ENCODE assay signal across 16 cellular contexts in genomic region chr12:122040579-122041386, GRCh38. TPM values are rescaled to one million over a fixed set of nuclear protein-coding genes. Genes with fewer than 3 reads are reported as not detected.
DNase-seq lines count a peak whose midpoint lies in the region; ATAC-seq and TF ChIP-seq lines count a peak whose summit lies in the region.
"Had no signal": no experiment of that assay in that cellular context is flagged by ENCODE, and none has a peak within 500 bp of the region (broad histone marks: within the 10 kb centered on the region; RNA-seq: fewer than 3 reads in every experiment).

No MANE protein-coding gene starts in this region.

- H3K4me3 ChIP-seq in BLaER1, result no peak overlapping the region
- no peak overlapping the region for H3K4me3 ChIP-seq in gastrocnemius medialis
- H3K4me3 ChIP-seq in esophagus squamous epithelium, result no peak overlapping the region
- H3K4me3 ChIP-seq: cardiac muscle cell, suprapubic skin had no signal

- H3K4me1 ChIP-seq in BLaER1 (peaks cover 47% of the 10 kb centered on the region), gastrocnemius medialis (no peaks in the 10 kb centered on the region), esophagus squamous epithelium (peaks cover 0 to 6% (median 5%) of the 10 kb centered on the region in 3 donors)

- H3K36me3 Mint-ChIP-seq in glutamatergic neuron (ENCODE audit: unreplicated experiment) (peaks cover 4% of the 10 kb centered on the region), nephron progenitor cell (ENCODE audit: low read depth) (peaks cover 70% of the 10 kb centered on the region)
- H3K36me3 Mint-ChIP-seq: activated naive CD4-positive, alpha-beta T cell treated with anti-CD3 and anti-CD28 coated beads, Interleukin-2, amount 50 U/mL, for 72 hours had no signal

- peaks cover 8% of the 10 kb centered on the region for H3K27me3 Mint-ChIP-seq in glutamatergic neuron (ENCODE audit: unreplicated experiment)
- no peaks in the 10 kb centered on the region for H3K27me3 Mint-ChIP-seq in nephron progenitor cell (ENCODE audit: low read depth, poor library complexity)
- H3K27me3 Mint-ChIP-seq: T-helper 17 cell had no signal

- H3K9ac ChIP-seq in BLaER1, result peak overlapping the region; percentile 38; the same call in 1 of the 2 replicates

- H3K9me3 ChIP-seq in BLaER1 (no peaks in the 10 kb centered on the region), gastrocnemius medialis (no peaks in the 10 kb centered on the region), esophagus squamous epithelium (no peaks in the 10 kb centered on the region)
- H3K9me3 ChIP-seq: suprapubic skin had no signal

- in situ Hi-C loops in gastrocnemius medialis (cut with MboI; ENCODE audit: low sequenced_read_pairs in 4 of 4), result loop anchor here in 1 of 4 donors (10.0 kb wide), 1 partner anchor 154 kb away; no protein-coding TSS in a partner anchor

- peaks cover 99% of the 10 kb centered on the region for H3K36me3 ChIP-seq in BLaER1
- H3K36me3 ChIP-seq in gastrocnemius medialis, result peaks cover 0 to 20% of the 10 kb centered on the region in 2 donors
- H3K36me3 ChIP-seq in esophagus squamous epithelium, result peaks cover 0 to 63% (median 0%) of the 10 kb centered on the region in 3 donors

- H3K4me3 Mint-ChIP-seq in glutamatergic neuron (ENCODE audit: unreplicated experiment) (no peak overlapping the region), nephron progenitor cell (no peak overlapping the region)
- H3K4me3 Mint-ChIP-seq: T-helper 17 cell had no signal

- H3K27ac ChIP-seq in BLaER1, result peak overlapping the region; percentile 52
- H3K27ac ChIP-seq in gastrocnemius medialis, result no peak overlapping the region
- H3K27ac ChIP-seq in esophagus squamous epithelium, result no peak overlapping the region
- H3K27ac ChIP-seq: cardiac muscle cell, suprapubic skin had no signal

- ATAC-seq in HG03354 (IDR thresholded peaks at IDR 0.05; ENCODE audit: poor library complexity, severe bottlenecking, unreplicated experiment) (peak; percentile 68), gastrocnemius medialis (no peak)
- ATAC-seq: activated CD4-positive, CD25-positive, alpha-beta regulatory T cell treated with anti-CD3 and anti-CD28 coated beads, Interleukin-2, amount 50 U/mL, for 24 hours; activated naive CD4-positive, alpha-beta T cell treated with anti-CD3 and anti-CD28 coated beads, Interleukin-2, amount 50 U/mL, for 72 hours; T-helper 17 cell had no signal

- H3K4me2 ChIP-seq in BLaER1, result peak overlapping the region; percentile 63

- TF ChIP-seq CTCF in glutamatergic neuron (IDR thresholded peaks at IDR 0.05; ENCODE audit: partially characterized antibody, unreplicated experiment), result no peak
- no peak for TF ChIP-seq CTCF in nephron progenitor cell (IDR thresholded peaks at IDR 0.05)
- TF ChIP-seq CTCF in gastrocnemius medialis (IDR thresholded peaks at IDR 0.05 in 4 of 5, conservative IDR thresholded peaks at IDR 0.05 in 1 of 5), result no peak
- no peak for TF ChIP-seq CTCF in esophagus squamous epithelium (IDR thresholded peaks at IDR 0.05)

- peaks cover 9% of the 10 kb centered on the region for H3K9me3 Mint-ChIP-seq in glutamatergic neuron (ENCODE audit: unreplicated experiment)
- H3K9me3 Mint-ChIP-seq in nephron progenitor cell, result no peaks in the 10 kb centered on the region
- H3K9me3 Mint-ChIP-seq: activated naive CD4-positive, alpha-beta T cell treated with anti-CD3 and anti-CD28 coated beads, Interleukin-2, amount 50 U/mL, for 72 hours had no signal

- peaks cover 2% of the 10 kb centered on the region for H3K4me1 Mint-ChIP-seq in glutamatergic neuron (ENCODE audit: low read depth, unreplicated experiment)
- H3K4me1 Mint-ChIP-seq in nephron progenitor cell, result peaks cover 6% of the 10 kb centered on the region
- H3K4me1 Mint-ChIP-seq: T-helper 17 cell had no signal

- H4K20me1 ChIP-seq in BLaER1, result peaks cover 92% of the 10 kb centered on the region

- H3K27ac Mint-ChIP-seq in glutamatergic neuron (ENCODE audit: unreplicated experiment) (peak overlapping the region; percentile 48), nephron progenitor cell (peak overlapping the region; percentile 85)
- H3K27ac Mint-ChIP-seq: T-helper 17 cell had no signal

- intact Hi-C loops in gastrocnemius medialis (cut with DNase I; ENCODE audit: low total_unique reads), result no loop called here
- intact Hi-C loops in esophagus squamous epithelium (cut with DNase I), result loop anchor here (10.0 kb wide), 1 partner anchor 144 kb away; the partner anchor contains the start of gene LRRC43
- intact Hi-C loops in head of caudate nucleus (cut with DNase I), result no loop called here

- TF ChIP-seq POLR2A in gastrocnemius medialis (IDR thresholded peaks at IDR 0.05) (no peak), esophagus squamous epithelium (IDR thresholded peaks at IDR 0.05) (no peak)

- 81 to 84% methylated on average over 15 to 20 of the region's 21 CpGs for WGBS in esophagus squamous epithelium, 2 donors

- DNase-seq in glutamatergic neuron (no peak), nephron progenitor cell (no peak), gastrocnemius medialis (no peak), esophagus squamous epithelium (lab: John Stamatoyannopoulos, UW) (no peak), head of caudate nucleus (no peak)
- no peak for DNase-seq in activated T-cell treated with anti-CD3 and anti-CD28 coated beads, Interleukin-2, amount 50 U/mL, for 1 hour
- DNase-seq: effector CD4-positive, alpha-beta T cell; NCI-H2107; NCI-H748 treated with DMSO at 0.1 percent for 48 hours; T-helper 17 cell had no signal

- H3K27me3 ChIP-seq in BLaER1 (no peaks in the 10 kb centered on the region), gastrocnemius medialis (no peaks in the 10 kb centered on the region), esophagus squamous epithelium (no peaks in the 10 kb centered on the region)
- H3K27me3 ChIP-seq: cardiac muscle cell, suprapubic skin had no signal

RNA-seq across cellular contexts. Expression of gene BCL7A, which starts 19.1 kb away (rescaled TPM):
- 148 TPM for total RNA-seq in glutamatergic neuron (ENCODE audit: unreplicated experiment)
- 10 to 100 TPM in 3 of 4 donors, 1 to 10 TPM in 1; 9.8 to 23.5 (median 13.7) TPM for total RNA-seq in gastrocnemius medialis
- total RNA-seq in esophagus squamous epithelium, result 1 to 10 TPM; 2.5 to 8.6 (median 5.1) TPM

RNA-seq across cellular contexts. Expression of gene MLXIP, which starts 37.8 kb away (rescaled TPM):
- total RNA-seq in glutamatergic neuron (ENCODE audit: unreplicated experiment), result 120 TPM
- 10 to 100 TPM; 36.6 to 89.4 (median 79.7) TPM for total RNA-seq in gastrocnemius medialis
- total RNA-seq in esophagus squamous epithelium, result 10 to 100 TPM in 3 of 4 donors, 1 to 10 TPM in 1; 9.6 to 20.0 (median 11.4) TPM
